Comparison of ENCODE assay signal across 20 cellular contexts in genomic region chr5:145506451-145506850, GRCh38.
DNase-seq lines count a peak whose midpoint lies in the region; ATAC-seq and TF ChIP-seq lines count a peak whose summit lies in the region.
"Had no signal": no experiment of that assay in that cellular context is flagged by ENCODE, and none has a peak within 500 bp of the region (broad histone marks: within the 10 kb centered on the region; RNA-seq: fewer than 3 reads in every experiment).

No MANE protein-coding gene starts in this region.

- H3K18ac ChIP-seq in IMR-90 (ENCODE audit: low read depth, low read length), result peak overlapping the region; percentile 85; the same call in 1 of the 2 replicates
- no peak overlapping the region for H3K18ac ChIP-seq in trophoblast cell (ENCODE audit: low read length)

- TF ChIP-seq CTCF in A673 (conservative IDR thresholded peaks at IDR 0.05; ENCODE audit: low read depth, low read length), result no peak
- TF ChIP-seq CTCF in IMR-90 (conservative IDR thresholded peaks at IDR 0.05; ENCODE audit: low read depth, low read length), result no peak
- no peak for TF ChIP-seq CTCF in WERI-Rb-1 (IDR thresholded peaks at IDR 0.05; ENCODE audit: low read depth, low read length)

- no peak overlapping the region for H2AK9ac ChIP-seq in IMR-90 (replicated peaks; ENCODE audit: low read depth, low read length, poor library complexity)

- H2AFZ ChIP-seq in IMR-90 (replicated peaks; ENCODE audit: low read length, poor library complexity) (no peak overlapping the region), trophoblast cell (ENCODE audit: insufficient read depth, low read length, poor library complexity) (no peak overlapping the region)

- no peaks in the 10 kb centered on the region for H3K79me1 ChIP-seq in IMR-90 (ENCODE audit: low read depth in 1 of 2, low read length in 2 of 2)
- peaks cover 5% of the 10 kb centered on the region for H3K79me1 ChIP-seq in trophoblast cell (ENCODE audit: low read length)

- DNase-seq in A673 (ENCODE audit: low spot score), result peak; percentile 94
- no peak for DNase-seq in IMR-90
- DNase-seq in WERI-Rb-1, result peak; percentile 35
- no peak for DNase-seq in trophoblast cell
- no peak for DNase-seq in anterior cingulate cortex (lab: John Stamatoyannopoulos, UW)
- no peak for DNase-seq in cortex of kidney (lab: John Stamatoyannopoulos, UW)
- DNase-seq in erythroblast (lab: John Stamatoyannopoulos, UW), result no peak
- DNase-seq: 8988T; Caco-2; CD4-positive, CD25-positive, alpha-beta regulatory T cell; CD8-positive, alpha-beta T cell; DMS53; DMS79 treated with DMSO at 0.1 percent for 48 hours; GF-D8; GOT3; HFFc6 had no signal

- H3K23ac ChIP-seq in IMR-90 (ENCODE audit: low read depth, low read length) (no peak overlapping the region), trophoblast cell (ENCODE audit: low read length) (no peak overlapping the region)

- H3K4ac ChIP-seq in IMR-90 (ENCODE audit: low read depth, low read length) (peak overlapping the region; percentile 58), trophoblast cell (ENCODE audit: low read depth, low read length) (no peak overlapping the region)

- no peak overlapping the region for H4K8ac ChIP-seq in IMR-90 (ENCODE audit: low read depth in 2 of 2, low read length in 2 of 2)
- no peak overlapping the region for H4K8ac ChIP-seq in trophoblast cell (ENCODE audit: low read depth, low read length)

- H3K14ac ChIP-seq in IMR-90 (replicated peaks; ENCODE audit: low read depth, low read length) (peak overlapping the region; percentile 55; the same call in 1 of the 2 replicates), trophoblast cell (ENCODE audit: low read length) (no peak overlapping the region)

- BruUV-seq in A673 (replicated peaks; lab: Mats Ljungman, UMichigan) (no TSS peak), IMR-90 (replicated peaks; lab: Mats Ljungman, UMichigan) (no TSS peak)

- no peaks in the 10 kb centered on the region for H3K79me2 ChIP-seq in trophoblast cell (ENCODE audit: control insufficient read depth, insufficient read depth, low read length, poor library complexity)

- no peak overlapping the region for H3K4me3 ChIP-seq in A673 (ENCODE audit: low read depth, low read length, poor library complexity, severe bottlenecking)
- H3K4me3 ChIP-seq in IMR-90 (ENCODE audit: insufficient read depth, low read depth, low read length), result no peak overlapping the region
- no peak overlapping the region for H3K4me3 ChIP-seq in WERI-Rb-1 (ENCODE audit: low read depth, low read length)
- H3K4me3 ChIP-seq in trophoblast cell (ENCODE audit: low read depth, low read length), result no peak overlapping the region
- H3K4me3 ChIP-seq: A549, BLaER1, HAP-1 had no signal

- H3K4me1 ChIP-seq in A673 (ENCODE audit: insufficient read depth, low read length, poor library complexity, severe bottlenecking) (peaks cover 31% of the 10 kb centered on the region), IMR-90 (ENCODE audit: control insufficient read depth, insufficient read depth, low read length) (peaks cover 12% of the 10 kb centered on the region), trophoblast cell (ENCODE audit: control insufficient read depth in 1 of 2, insufficient read depth in 2 of 2, low read length in 2 of 2) (peaks cover 0 to 6% of the 10 kb centered on the region in 2 experiments)
- H3K4me1 ChIP-seq: A549, BLaER1, Caco-2, HAP-1 had no signal

- H2BK15ac ChIP-seq in IMR-90 (ENCODE audit: low read depth, low read length), result 0 out of 3 replicates have a peak overlapping the region, but pooled peaks have one; percentile 70

- peak overlapping the region; percentile 76; the same call in 1 of the 2 replicates for H2AK5ac ChIP-seq in IMR-90 (ENCODE audit: low read depth, low read length)
- peak overlapping the region; percentile 53 for H2AK5ac ChIP-seq in trophoblast cell (ENCODE audit: low read length)

- H3K27ac ChIP-seq in A673 (ENCODE audit: low read depth, low read length, poor library complexity, severe bottlenecking), result peak overlapping the region; percentile 17
- no peak overlapping the region for H3K27ac ChIP-seq in IMR-90 (ENCODE audit: insufficient read depth, low read length)
- H3K27ac ChIP-seq in WERI-Rb-1, result 0 out of 2 replicates have a peak overlapping the region, but pooled peaks have one; percentile 21
- no peak overlapping the region for H3K27ac ChIP-seq in trophoblast cell (ENCODE audit: low read depth, low read length)
- H3K27ac ChIP-seq: A549, BLaER1, C4-2B had no signal

- no peaks in the 10 kb centered on the region for H4K20me1 ChIP-seq in IMR-90 (ENCODE audit: insufficient read depth, low read length)
- H4K20me1 ChIP-seq: BLaER1 had no signal

- ATAC-seq in IMR-90 (ENCODE audit: low read depth), result no peak
- ATAC-seq: A549; CD8-positive, alpha-beta T cell had no signal

- H3K9ac ChIP-seq in IMR-90 (ENCODE audit: low read depth, low read length), result no peak overlapping the region
- H3K9ac ChIP-seq in trophoblast cell (ENCODE audit: low read length), result no peak overlapping the region
- H3K9ac ChIP-seq: BLaER1 had no signal

- TF ChIP-seq POLR2A in IMR-90 (IDR thresholded peaks at IDR 0.05; ENCODE audit: low read depth, low read length) (no peak), erythroblast (IDR thresholded peaks at IDR 0.05; ENCODE audit: low read length) (no peak)

- no peak for TF ChIP-seq RAD21 in IMR-90 (IDR thresholded peaks at IDR 0.05; ENCODE audit: low read length)

- in situ Hi-C loops in IMR-90 (cut with MboI; ENCODE audit: low sequenced_read_pairs), result no loop called here

- no CpG with 5 or more reads among the region's 2 CpGs for WGBS in IMR-90 (ENCODE audit: extremely low coverage in 2 of 2, insufficient read length in 1 of 2), 2 experiments
- WGBS in trophoblast cell (ENCODE audit: extremely low coverage, insufficient coverage, insufficient read length), result no CpG with 5 or more reads among the region's 2 CpGs

- H3K9me3 ChIP-seq in A673 (ENCODE audit: low read depth, low read length, poor library complexity, severe bottlenecking) (no peaks in the 10 kb centered on the region), IMR-90 (ENCODE audit: control insufficient read depth, insufficient read depth, low read length) (no peaks in the 10 kb centered on the region), WERI-Rb-1 (ENCODE audit: severe bottlenecking) (no peaks in the 10 kb centered on the region), trophoblast cell (ENCODE audit: insufficient read depth, low read depth, low read length) (no peaks in the 10 kb centered on the region)
- H3K9me3 ChIP-seq: A549, BLaER1, Caco-2, HAP-1 had no signal

- peaks cover 12% of the 10 kb centered on the region for H3K9me1 ChIP-seq in IMR-90 (ENCODE audit: insufficient read depth, low read length)

- intact Hi-C loops in A673 (cut with micrococcal nuclease; ENCODE audit: unreplicated experiment), result no loop called here
- intact Hi-C loops in IMR-90 (cut with micrococcal nuclease), result no loop called here

- H4K12ac ChIP-seq in trophoblast cell (ENCODE audit: low read depth, low read length), result no peak overlapping the region

- H4K91ac ChIP-seq in IMR-90 (ENCODE audit: insufficient read depth, low read depth, low read length) (peak overlapping the region; percentile 72), trophoblast cell (ENCODE audit: low read depth, low read length) (no peak overlapping the region)

- dilution Hi-C loops in IMR-90 (cut with HindIII; ENCODE audit: low sequenced_read_pairs, unreplicated experiment), result no loop called here

- H2BK20ac ChIP-seq in IMR-90 (ENCODE audit: low read depth, low read length), result peak overlapping the region; percentile 75

- peak overlapping the region; percentile 44 for H2BK5ac ChIP-seq in IMR-90 (ENCODE audit: low read depth, low read length, poor library complexity, severe bottlenecking)
- peak overlapping the region; percentile 33 for H2BK5ac ChIP-seq in trophoblast cell (ENCODE audit: low read depth, low read length, poor library complexity)

- H3K56ac ChIP-seq in IMR-90 (ENCODE audit: extremely low read depth, insufficient read depth, low read length), result no peak overlapping the region

- H4K5ac ChIP-seq in IMR-90 (ENCODE audit: low read depth, low read length), result peak overlapping the region; percentile 57; the same call in 1 of the 2 replicates

- CTCF ChIA-PET in A673 (lab: Charles Lee) (no interaction called here), IMR-90 (lab: Yijun Ruan, JAX) (no interaction called here)

- POLR2A ChIA-PET in A673 (lab: Charles Lee; ENCODE audit: low non-redundant PET) (no interaction called here), IMR-90 (lab: Charles Lee; ENCODE audit: unreplicated experiment) (no interaction called here)

- H2BK120ac ChIP-seq in IMR-90 (ENCODE audit: low read depth, low read length), result peak overlapping the region; percentile 59; the same call in 1 of the 2 replicates
- H2BK120ac ChIP-seq in trophoblast cell (ENCODE audit: insufficient read depth, low read length, poor library complexity), result peak overlapping the region; percentile 71

- H3K36me3 ChIP-seq in A673 (ENCODE audit: insufficient read depth, low read length, poor library complexity, severe bottlenecking) (no peaks in the 10 kb centered on the region), IMR-90 (ENCODE audit: control insufficient read depth, insufficient read depth, low read length) (no peaks in the 10 kb centered on the region), WERI-Rb-1 (no peaks in the 10 kb centered on the region), trophoblast cell (ENCODE audit: control insufficient read depth in 1 of 2, insufficient read depth in 2 of 2, low read length in 2 of 2) (no peaks in the 10 kb centered on the region)
- H3K36me3 ChIP-seq: BLaER1, HAP-1 had no signal

- no peak overlapping the region for H3K4me2 ChIP-seq in IMR-90 (ENCODE audit: low read depth, low read length)
- H3K4me2 ChIP-seq in trophoblast cell (ENCODE audit: low read length), result no peak overlapping the region
- H3K4me2 ChIP-seq: A549, BLaER1 had no signal

- peak overlapping the region; percentile 70 for H2BK12ac ChIP-seq in trophoblast cell (ENCODE audit: low read length)

- no peaks in the 10 kb centered on the region for H3K27me3 ChIP-seq in A673 (replicated peaks; ENCODE audit: insufficient read depth, low read depth, low read length, poor library complexity)
- H3K27me3 ChIP-seq in IMR-90 (ENCODE audit: control insufficient read depth, insufficient read depth, low read length), result no peaks in the 10 kb centered on the region
- H3K27me3 ChIP-seq in WERI-Rb-1 (ENCODE audit: insufficient read depth, low read depth, severe bottlenecking), result no peaks in the 10 kb centered on the region
- no peaks in the 10 kb centered on the region for H3K27me3 ChIP-seq in trophoblast cell (ENCODE audit: insufficient read depth, low read length)
- H3K27me3 ChIP-seq: BLaER1 had no signal

TF ChIP-seq in IMR-90, 13 proteins besides CTCF, POLR2A, EP300 and RAD21 (continues in another document):
- no peak for TF ChIP-seq RFX5 (IDR thresholded peaks at IDR 0.05; ENCODE audit: low read depth, low read length)
- no peak for TF ChIP-seq RCOR1 (IDR thresholded peaks at IDR 0.05; ENCODE audit: insufficient replicate concordance, low read length)
- TF ChIP-seq FOS (IDR thresholded peaks at IDR 0.05; ENCODE audit: low read depth, low read length), result no peak
- no peak for TF ChIP-seq MXI1 (IDR thresholded peaks at IDR 0.05; ENCODE audit: borderline replicate concordance, low read depth, low read length)
- no peak for TF ChIP-seq MAZ (IDR thresholded peaks at IDR 0.05; ENCODE audit: borderline replicate concordance, low read depth, low read length)
- no peak for TF ChIP-seq NFE2L2 (IDR thresholded peaks at IDR 0.05; ENCODE audit: low read depth, low read length)

Comparison
In these comparisons a context has a peak if more than half of its experiments do, and no peak if none do; other contexts are left out.
1. DNase-seq: peak in A673 (single experiment) and WERI-Rb-1 (single experiment); none in IMR-90 (single experiment), trophoblast cell (0 of 2), anterior cingulate cortex (0 of 58), cortex of kidney (single experiment) and erythroblast (0 of 2).
2. H3K27ac ChIP-seq: peak in A673 (single experiment) and WERI-Rb-1 (single experiment); none in IMR-90 (single experiment) and trophoblast cell (single experiment).